8 cellular contexts compared by ENCODE assay signal in the genomic region with DNA sequence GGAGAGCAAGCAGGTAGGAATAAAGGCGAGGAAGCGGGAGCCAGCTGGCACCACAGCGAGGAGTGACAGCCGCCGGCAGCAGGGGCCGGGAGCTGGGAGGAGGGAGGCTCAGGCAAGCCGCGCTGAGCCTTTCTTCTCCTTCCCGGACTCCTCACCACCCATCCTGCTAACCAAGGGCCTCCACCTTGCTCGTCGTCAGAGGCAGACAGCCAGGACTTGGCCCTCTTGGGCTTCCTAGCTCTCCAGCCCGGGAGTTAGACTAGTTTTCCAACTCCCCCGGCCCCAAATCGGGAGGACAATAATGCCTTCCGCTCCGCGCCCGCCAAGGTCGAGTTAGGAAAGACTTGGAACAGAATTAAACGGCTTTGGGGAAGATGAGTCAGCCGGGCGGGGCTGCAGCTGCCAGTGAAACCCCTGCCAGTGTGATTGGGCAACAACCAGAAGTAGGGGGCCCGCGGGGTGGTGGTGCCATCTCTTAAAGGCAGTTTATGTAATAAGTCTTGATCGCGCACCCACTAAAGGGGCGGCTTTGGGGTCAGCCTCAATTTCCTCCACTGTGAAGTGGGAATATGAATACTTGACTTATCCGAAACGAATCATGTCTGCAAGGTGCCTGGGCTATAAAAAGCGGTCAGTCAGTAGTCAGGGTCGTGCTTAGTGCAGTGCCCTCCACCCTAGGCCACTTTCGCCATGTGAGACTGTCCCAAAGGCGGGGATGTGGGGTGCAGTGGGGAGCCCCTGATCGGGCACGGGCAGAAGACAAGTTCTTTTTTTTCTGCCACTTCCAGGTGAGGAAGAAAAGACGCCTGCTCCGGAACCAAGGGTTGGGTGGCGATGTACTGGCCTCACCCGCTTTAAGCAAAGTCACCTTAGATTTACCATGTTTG. TPM values are rescaled to one million over a fixed set of nuclear protein-coding genes. Genes with fewer than 3 reads are reported as not detected.
A peak's percentile ranks its signal among the peaks of the same experiment; 100 is the strongest.
DNase-seq lines count a peak whose midpoint lies in the region; ATAC-seq and TF ChIP-seq lines count a peak whose summit lies in the region.

No MANE protein-coding gene starts in this region.

- ATAC-seq in HG02623 (IDR thresholded peaks at IDR 0.05; ENCODE audit: unreplicated experiment) (no peak), GM19035 (IDR thresholded peaks at IDR 0.05; ENCODE audit: unreplicated experiment) (no peak)

- H3K36me3 Mint-ChIP-seq in glutamatergic neuron (ENCODE audit: unreplicated experiment) (no peaks in the 10 kb centered on the region), osteocyte (ENCODE audit: unreplicated experiment) (no peaks in the 10 kb centered on the region)

- in situ Hi-C loops in GM13977 (cut with MboI; ENCODE audit: low pct_unique_long_range_greater_than_20kb, low sequenced_read_pairs, unreplicated experiment): loop anchor here (10.0 kb wide), 1 partner anchor 126 kb away; no protein-coding TSS in a partner anchor

- H3K4me1 Mint-ChIP-seq in glutamatergic neuron (ENCODE audit: low read depth, unreplicated experiment) (peaks cover 3% of the 10 kb centered on the region), osteocyte (ENCODE audit: unreplicated experiment) (peaks cover 15% of the 10 kb centered on the region)

- DNase-seq in GM13977 (ENCODE audit: low spot score) (peak; percentile 14), NCI-H2171 treated with DMSO at 0.1 percent for 48 hours (lab: John Stamatoyannopoulos, UW) (peak; percentile 46), glutamatergic neuron (peak; percentile 42), osteocyte (ENCODE audit: extremely low spot score, unreplicated experiment) (no peak), RPMI8226 (no peak)
- peak; percentile 22 for DNase-seq in activated naive CD4-positive, alpha-beta T cell treated with anti-CD3 and anti-CD28 coated beads, Interleukin-2, amount 50 U/mL, for 16 hours

- H3K9me3 Mint-ChIP-seq in glutamatergic neuron (ENCODE audit: unreplicated experiment): peaks cover 3% of the 10 kb centered on the region
- H3K9me3 Mint-ChIP-seq in osteocyte (ENCODE audit: unreplicated experiment): peaks cover 11% of the 10 kb centered on the region

- H3K27ac Mint-ChIP-seq in glutamatergic neuron (ENCODE audit: unreplicated experiment): peak overlapping the region; percentile 84
- peak overlapping the region; percentile 84 for H3K27ac Mint-ChIP-seq in osteocyte (ENCODE audit: unreplicated experiment)

- TF ChIP-seq CTCF in GM13977 (IDR thresholded peaks at IDR 0.05; ENCODE audit: extremely low read depth, insufficient read depth, missing control alignments): no peak
- no peak for TF ChIP-seq CTCF in glutamatergic neuron (IDR thresholded peaks at IDR 0.05; ENCODE audit: partially characterized antibody, unreplicated experiment)
- TF ChIP-seq CTCF in osteocyte (IDR thresholded peaks at IDR 0.05): no peak

- H3K27me3 Mint-ChIP-seq in glutamatergic neuron (ENCODE audit: unreplicated experiment) (no peaks in the 10 kb centered on the region), osteocyte (ENCODE audit: unreplicated experiment) (peaks cover 4% of the 10 kb centered on the region)

- peak overlapping the region; percentile 83 for H3K4me3 Mint-ChIP-seq in glutamatergic neuron (ENCODE audit: unreplicated experiment)
- peak overlapping the region; percentile 70 for H3K4me3 Mint-ChIP-seq in osteocyte (ENCODE audit: unreplicated experiment)

RNA-seq across cellular contexts. Expression of a gene that starts 6.7 kb away (rescaled TPM):
- 89.0 TPM for total RNA-seq in glutamatergic neuron (ENCODE audit: unreplicated experiment)
- total RNA-seq in osteocyte: 85.9 and 87.1 TPM in 2 replicates

RNA-seq across cellular contexts. Expression of a gene that starts 18.2 kb away (rescaled TPM):
- total RNA-seq in glutamatergic neuron (ENCODE audit: unreplicated experiment) (0.64 TPM), osteocyte (0.47 and 0.59 TPM in 2 replicates)

RNA-seq across cellular contexts. Expression of a gene that starts 18.4 kb away (rescaled TPM):
- total RNA-seq in glutamatergic neuron (ENCODE audit: unreplicated experiment): 48.1 TPM
- total RNA-seq in osteocyte: 56.7 and 63.8 TPM in 2 replicates

Comparison
In these comparisons a context has a peak if more than half of its experiments do, and no peak if none do; other contexts are left out.
1. DNase-seq: peak in GM13977 (single experiment), NCI-H2171 treated with DMSO at 0.1 percent for 48 hours (single experiment), activated naive CD4-positive, alpha-beta T cell treated with anti-CD3 and anti-CD28 coated beads, Interleukin-2, amount 50 U/mL, for 16 hours (single experiment) and glutamatergic neuron (single experiment); none in osteocyte (single experiment) and RPMI8226 (single experiment).